ENCODE assay signal across 1 cellular context in genomic region chr3:172135185-172135584, GRCh38.
TF ChIP-seq lines count a peak whose summit lies in the region.

No MANE protein-coding gene starts in this region.

TF ChIP-seq in HepG2, 621 proteins besides CTCF, POLR2A, EP300 and RAD21 (continued from another document):
- TF ChIP-seq KAT8 (CRISPR knock-in tag; IDR thresholded peaks at IDR 0.05) (0 out of 2 replicates have a peak, but pooled peaks have one; percentile 22), SCMH1 (CRISPR knock-in tag; IDR thresholded peaks at IDR 0.05; ENCODE audit: borderline replicate concordance) (no peak), ATF7-NPFF (CRISPR knock-in tag; IDR thresholded peaks at IDR 0.05; ENCODE audit: low read depth) (no peak), ELF3 (CRISPR knock-in tag; IDR thresholded peaks at IDR 0.05) (0 out of 2 replicates have a peak, but pooled peaks have one; percentile 7)
TF ChIP-seq in HepG2: peak in this region for 4.
